33 cellular contexts compared by ENCODE assay signal in genomic region chrX:47772764-47773163, GRCh38.
"Had no signal": no experiment of that assay in that cellular context is flagged by ENCODE, and none has a peak within 500 bp of the region (broad histone marks: within the 10 kb centered on the region; RNA-seq: fewer than 3 reads in every experiment).

No MANE protein-coding gene starts in this region.

- DNase-seq: activated CD4-positive, alpha-beta memory T cell treated with anti-CD3 and anti-CD28 coated beads for 36 hours; activated CD4-positive, alpha-beta T cell treated with anti-CD3 and anti-CD28 coated beads for 36 hours; activated CD4-positive, alpha-beta T cell treated with anti-CD3 and anti-CD28 coated beads, Interleukin-2, amount 10 ng/mL, durations not matched to agents 24 days and 14 days; activated CD4-positive, CD25-positive, alpha-beta regulatory T cell; activated CD4-positive, CD25-positive, alpha-beta regulatory T cell treated with anti-CD3 and anti-CD28 coated beads, Interleukin-2, amount 50 U/mL, for 72 hours; activated CD8-positive, alpha-beta memory T cell treated with anti-CD3 and anti-CD28 coated beads, Interleukin-2, amount 50 U/mL, for 48 hours; activated effector memory CD4-positive, alpha-beta T cell treated with anti-CD3 and anti-CD28 coated beads, Interleukin-2, amount 50 U/mL, for 16 hours; activated naive CD4-positive, alpha-beta T cell treated with anti-CD3 and anti-CD28 coated beads for 36 hours; activated naive CD8-positive, alpha-beta T cell treated with anti-CD3 and anti-CD28 coated beads for 36 hours; activated naive CD8-positive, alpha-beta T cell treated with anti-CD3 and anti-CD28 coated beads, Interleukin-2, amount 50 U/mL, for 24 hours; activated T-cell treated with anti-CD3 and anti-CD28 coated beads for 4 hours; activated T-cell treated with anti-CD3 and anti-CD28 coated beads, Interleukin-2, amount 50 U/mL, for 24 hours; adrenal gland; amygdala; aorta; central memory CD4-positive, alpha-beta T cell; cerebellar nuclear complex; colonic mucosa; effector CD8-positive, alpha-beta T cell; esophagus squamous epithelium; foreskin fibroblast; head of caudate nucleus; T-helper 2 cell had no signal

- H3K4me1 Mint-ChIP-seq: activated CD4-positive, alpha-beta T cell treated with anti-CD3 and anti-CD28 coated beads for 36 hours; activated CD4-positive, alpha-beta T cell treated with anti-CD3 and anti-CD28 coated beads, Interleukin-2, amount 10 ng/mL, durations not matched to agents 24 days and 14 days; activated naive CD4-positive, alpha-beta T cell treated with anti-CD3 and anti-CD28 coated beads, Interleukin-2, amount 50 U/mL, for 24 hours; activated naive CD8-positive, alpha-beta T cell treated with anti-CD3 and anti-CD28 coated beads for 36 hours; activated naive CD8-positive, alpha-beta T cell treated with anti-CD3 and anti-CD28 coated beads, Interleukin-2, amount 50 U/mL, for 24 hours; brain had no signal

- H3K4me3 Mint-ChIP-seq: activated CD4-positive, alpha-beta memory T cell treated with anti-CD3 and anti-CD28 coated beads for 36 hours; activated CD4-positive, alpha-beta T cell treated with anti-CD3 and anti-CD28 coated beads for 36 hours; activated CD4-positive, alpha-beta T cell treated with anti-CD3 and anti-CD28 coated beads, Interleukin-2, amount 10 ng/mL, durations not matched to agents 24 days and 14 days; activated naive CD4-positive, alpha-beta T cell treated with anti-CD3 and anti-CD28 coated beads for 36 hours; activated naive CD4-positive, alpha-beta T cell treated with anti-CD3 and anti-CD28 coated beads, Interleukin-2, amount 50 U/mL, for 24 hours; activated naive CD8-positive, alpha-beta T cell treated with anti-CD3 and anti-CD28 coated beads for 36 hours; activated naive CD8-positive, alpha-beta T cell treated with anti-CD3 and anti-CD28 coated beads, Interleukin-2, amount 50 U/mL, for 24 hours; activated T-cell treated with anti-CD3 and anti-CD28 coated beads, Interleukin-2, amount 50 U/mL, for 24 hours; activated T-helper 1 cell treated with anti-CD3 and anti-CD28 coated beads, Interleukin-12 subunit alpha, Interleukin-12 subunit beta, Interleukin-2, Interleukin-4 antibody, amounts not matched to agents 30 ng/mL and 10 ng/mL and 1 ng/mL, durations not matched to agents 14 hours and 24 hours and 36 hours; brain had no signal

- FAIRE-seq: endometrium, endothelial cell of umbilical vein, frontal cortex had no signal

- H3K4me1 ChIP-seq: adrenal gland, breast epithelium, colonic mucosa, esophagus squamous epithelium had no signal

- ATAC-seq: activated CD4-positive, alpha-beta T cell treated with anti-CD3 and anti-CD28 coated beads for 36 hours; activated naive CD8-positive, alpha-beta T cell treated with anti-CD3 and anti-CD28 coated beads, Interleukin-2, amount 50 U/mL, for 24 hours had no signal

- H3K27me3 ChIP-seq: adrenal gland, cardiac muscle cell, colonic mucosa had no signal

- H3K27ac Mint-ChIP-seq: activated CD4-positive, alpha-beta memory T cell treated with anti-CD3 and anti-CD28 coated beads for 36 hours; activated CD4-positive, alpha-beta T cell treated with anti-CD3 and anti-CD28 coated beads for 36 hours; activated CD4-positive, alpha-beta T cell treated with anti-CD3 and anti-CD28 coated beads, Interleukin-2, amount 10 ng/mL, durations not matched to agents 24 days and 14 days; activated naive CD4-positive, alpha-beta T cell treated with anti-CD3 and anti-CD28 coated beads for 36 hours; activated naive CD4-positive, alpha-beta T cell treated with anti-CD3 and anti-CD28 coated beads, Interleukin-2, amount 50 U/mL, for 24 hours; activated naive CD8-positive, alpha-beta T cell treated with anti-CD3 and anti-CD28 coated beads for 36 hours; activated naive CD8-positive, alpha-beta T cell treated with anti-CD3 and anti-CD28 coated beads, Interleukin-2, amount 50 U/mL, for 24 hours; activated T-cell treated with anti-CD3 and anti-CD28 coated beads, Interleukin-2, amount 50 U/mL, for 24 hours; activated T-helper 1 cell treated with anti-CD3 and anti-CD28 coated beads, Interleukin-12 subunit alpha, Interleukin-12 subunit beta, Interleukin-2, Interleukin-4 antibody, amounts not matched to agents 30 ng/mL and 10 ng/mL and 1 ng/mL, durations not matched to agents 14 hours and 24 hours and 36 hours; activated T-helper 2 cell treated with anti-CD3 and anti-CD28 coated beads, Interferon-gamma antibody, Interleukin-2, Interleukin-4, amounts not matched to agents 10 μg/mL and 5 μg/mL and 100 μg/mL, durations not matched to agents 14 hours and 24 hours and 36 hours; brain had no signal

- H3K9me3 ChIP-seq: adrenal gland, colonic mucosa, esophagus squamous epithelium had no signal

- H3K36me3 ChIP-seq: adrenal gland, breast epithelium, cardiac muscle cell, colonic mucosa, esophagus squamous epithelium had no signal

- H3K36me3 Mint-ChIP-seq: activated CD4-positive, alpha-beta memory T cell treated with anti-CD3 and anti-CD28 coated beads for 36 hours; activated naive CD4-positive, alpha-beta T cell treated with anti-CD3 and anti-CD28 coated beads, Interleukin-2, amount 50 U/mL, for 24 hours; activated naive CD8-positive, alpha-beta T cell treated with anti-CD3 and anti-CD28 coated beads for 36 hours; brain had no signal

- H3K4me3 ChIP-seq: adrenal gland, breast epithelium, cardiac muscle cell, colonic mucosa, esophagus squamous epithelium had no signal

- H3K9me3 Mint-ChIP-seq: activated naive CD4-positive, alpha-beta T cell treated with anti-CD3 and anti-CD28 coated beads for 36 hours; activated naive CD4-positive, alpha-beta T cell treated with anti-CD3 and anti-CD28 coated beads, Interleukin-2, amount 50 U/mL, for 24 hours; activated naive CD8-positive, alpha-beta T cell treated with anti-CD3 and anti-CD28 coated beads, Interleukin-2, amount 50 U/mL, for 24 hours; activated T-helper 1 cell treated with anti-CD3 and anti-CD28 coated beads, Interleukin-12 subunit alpha, Interleukin-12 subunit beta, Interleukin-2, Interleukin-4 antibody, amounts not matched to agents 30 ng/mL and 10 ng/mL and 1 ng/mL, durations not matched to agents 14 hours and 24 hours and 36 hours had no signal

- H3K27ac ChIP-seq: adrenal gland, breast epithelium, cardiac muscle cell, colonic mucosa, epithelial cell of prostate, esophagus squamous epithelium had no signal
